13 cellular contexts compared by ENCODE assay signal in genomic region chr9:130073373-130073772, GRCh38. TPM values are rescaled to one million over a fixed set of nuclear protein-coding genes. Genes with fewer than 3 reads are reported as not detected.
DNase-seq lines count a peak whose midpoint lies in the region; ATAC-seq and TF ChIP-seq lines count a peak whose summit lies in the region.
"Had no signal": no experiment of that assay in that cellular context is flagged by ENCODE, and none has a peak within 500 bp of the region (broad histone marks: within the 10 kb centered on the region; RNA-seq: fewer than 3 reads in every experiment).

No MANE protein-coding gene starts in this region.

- ATAC-seq in stimulated activated memory B cell treated with anti-CD40 and anti-IgM and Interleukin-4, amounts not matched to agents 10 μg/mL and 1 μg/mL and 100 μg/mL, for 72 hours = no peak
- no peak for ATAC-seq in activated CD4-positive, CD25-positive, alpha-beta regulatory T cell treated with anti-CD3 and anti-CD28 coated beads, Interleukin-2, amount 50 U/mL, for 24 hours
- ATAC-seq: Panc1 had no signal

- peaks cover 15% of the 10 kb centered on the region for H3K4me1 Mint-ChIP-seq in stimulated activated memory B cell treated with anti-CD40 and anti-IgM and Interleukin-4, amounts not matched to agents 10 μg/mL and 1 μg/mL and 100 μg/mL, for 72 hours

- no peaks in the 10 kb centered on the region for H3K9me3 Mint-ChIP-seq in stimulated activated memory B cell treated with anti-CD40 and anti-IgM and Interleukin-4, amounts not matched to agents 10 μg/mL and 1 μg/mL and 100 μg/mL, for 72 hours
- H3K9me3 Mint-ChIP-seq: activated B cell treated with CpG ODN at 0.5 μM for 24 hours; stimulated activated naive CD8-positive, alpha-beta T cell treated with anti-CD3 and anti-CD28 coated beads, Interleukin-15, Interleukin-2, amounts not matched to agents 100 ng/mL and 50 ng/mL, for 24 hours had no signal

- H3K27me3 Mint-ChIP-seq in stimulated activated memory B cell treated with anti-CD40 and anti-IgM and Interleukin-4, amounts not matched to agents 10 μg/mL and 1 μg/mL and 100 μg/mL, for 72 hours = no peaks in the 10 kb centered on the region
- H3K27me3 Mint-ChIP-seq: activated B cell treated with CpG ODN at 0.5 μM for 24 hours; stimulated activated naive CD8-positive, alpha-beta T cell treated with anti-CD3 and anti-CD28 coated beads, Interleukin-15, Interleukin-2, amounts not matched to agents 100 ng/mL and 50 ng/mL, for 24 hours had no signal

- peaks cover 6% of the 10 kb centered on the region for H3K4me1 ChIP-seq in effector memory CD4-positive, alpha-beta T cell (ENCODE audit: control insufficient read depth, insufficient read depth, low read length, poor library complexity, severe bottlenecking)

- H3K27me3 ChIP-seq in effector memory CD4-positive, alpha-beta T cell (replicated peaks; ENCODE audit: control insufficient read depth, insufficient read depth, low read length, poor library complexity, severe bottlenecking) = no peaks in the 10 kb centered on the region

- peak overlapping the region; percentile 69 for H3K27ac Mint-ChIP-seq in stimulated activated memory B cell treated with anti-CD40 and anti-IgM and Interleukin-4, amounts not matched to agents 10 μg/mL and 1 μg/mL and 100 μg/mL, for 72 hours

- peaks cover 16% of the 10 kb centered on the region for H3K36me3 ChIP-seq in effector memory CD4-positive, alpha-beta T cell (ENCODE audit: control insufficient read depth, insufficient read depth, low read length)

- H3K36me3 Mint-ChIP-seq in stimulated activated memory B cell treated with anti-CD40 and anti-IgM and Interleukin-4, amounts not matched to agents 10 μg/mL and 1 μg/mL and 100 μg/mL, for 72 hours = peaks cover 19% of the 10 kb centered on the region

- DNase-seq in HT1080 (ENCODE audit: low read depth) (peak; percentile 1), cardiac fibroblast (ENCODE audit: low read depth in 2 of 2) (peak; percentile 68 to 87), kidney glomerular epithelial cell (lab: John Stamatoyannopoulos, UW) (peak; percentile 53), NK-92 (lab: John Stamatoyannopoulos, UW; ENCODE audit: unreplicated experiment) (no peak)
- DNase-seq in effector memory CD4-positive, alpha-beta T cell = no peak
- DNase-seq: activated B cell treated with CpG ODN at 0.5 μM for 24 hours; activated naive CD4-positive, alpha-beta T cell; DMS153; NCI-H187 had no signal

- H3K9me3 ChIP-seq in effector memory CD4-positive, alpha-beta T cell (ENCODE audit: control insufficient read depth, low read length) = no peaks in the 10 kb centered on the region

- no peak overlapping the region for H3K27ac ChIP-seq in effector memory CD4-positive, alpha-beta T cell (ENCODE audit: insufficient read depth, low read length, poor library complexity, severe bottlenecking)

- TF ChIP-seq CTCF in cardiac fibroblast (IDR thresholded peaks at IDR 0.05; ENCODE audit: low read depth, low read length) = no peak

- no peak overlapping the region for H3K4me3 Mint-ChIP-seq in stimulated activated memory B cell treated with anti-CD40 and anti-IgM and Interleukin-4, amounts not matched to agents 10 μg/mL and 1 μg/mL and 100 μg/mL, for 72 hours
- H3K4me3 Mint-ChIP-seq: activated B cell treated with CpG ODN at 0.5 μM for 24 hours; stimulated activated naive CD8-positive, alpha-beta T cell treated with anti-CD3 and anti-CD28 coated beads, Interleukin-15, Interleukin-2, amounts not matched to agents 100 ng/mL and 50 ng/mL, for 24 hours had no signal

- H3K4me3 ChIP-seq in cardiac fibroblast (replicated peaks in 1 of 2; ENCODE audit: low read depth in 2 of 2, low read length in 2 of 2) = no peak overlapping the region
- H3K4me3 ChIP-seq in effector memory CD4-positive, alpha-beta T cell (ENCODE audit: insufficient read depth, low read depth, low read length, poor library complexity, severe bottlenecking) = no peak overlapping the region

RNA-seq across cellular contexts. Expression of gene GPR107, which starts 19.7 kb away (rescaled TPM):
- total RNA-seq in HT1080 (2014; rRNA removed; shearing (Covaris generic)) = 13.6 and 155 TPM in 2 replicates
- polyA plus RNA-seq in HT1080 (2015; cell fraction: cytosol; rRNA removed) = 19.6 and 21.4 TPM in 2 replicates
- 32.3 and 35.6 TPM in 2 replicates for polyA plus RNA-seq in HT1080 (2015; cell fraction: nucleus; rRNA removed)

RNA-seq across cellular contexts. Expression of gene FNBP1, which starts 30.4 kb away (rescaled TPM):
- total RNA-seq in HT1080 (2014; rRNA removed; shearing (Covaris generic)) = 13.5 and 18.4 TPM in 2 replicates
- 10.8 and 12.5 TPM in 2 replicates for polyA plus RNA-seq in HT1080 (2015; cell fraction: cytosol; rRNA removed)
- polyA plus RNA-seq in HT1080 (2015; cell fraction: nucleus; rRNA removed) = 8.2 and 9.2 TPM in 2 replicates

Comparison
In these comparisons a context has a peak if more than half of its experiments do, and no peak if none do; other contexts are left out.
1. DNase-seq: peak in HT1080 (single experiment), cardiac fibroblast (2 of 2) and kidney glomerular epithelial cell (single experiment); none in effector memory CD4-positive, alpha-beta T cell (0 of 3) and NK-92 (single experiment).